ENCODE assay signal across 28 cellular contexts in genomic region chr16:1807626-1808025, GRCh38. TPM values are rescaled to one million over a fixed set of nuclear protein-coding genes. Genes with fewer than 3 reads are reported as not detected.
"Had no signal": no experiment of that assay in that cellular context is flagged by ENCODE, and none has a peak within 500 bp of the region (broad histone marks: within the 10 kb centered on the region; RNA-seq: fewer than 3 reads in every experiment).

No MANE protein-coding gene starts in this region.

- H3K9me3 ChIP-seq: esophagus muscularis mucosa, gastroesophageal sphincter, lower lobe of right lung, mucosa of descending colon had no signal

- H3K27ac ChIP-seq: coronary artery, dorsolateral prefrontal cortex, esophagus muscularis mucosa, foreskin keratinocyte, gastroesophageal sphincter, heart left ventricle, hepatocyte, lower lobe of right lung had no signal

- H2AFZ ChIP-seq: hepatocyte had no signal

- H3K4me2 ChIP-seq: hepatocyte had no signal

- H3K4me1 ChIP-seq: foreskin keratinocyte had no signal

- DNase-seq: cerebellar nuclear complex; dermis blood vessel endothelial cell; dorsolateral prefrontal cortex; effector CD4-positive, alpha-beta T cell; effector memory CD4-positive, alpha-beta T cell; foreskin keratinocyte; heart left ventricle; hypothalamus; immature natural killer cell; islet precursor cell; left colon; left ventricle myocardium superior; lower lobe of right lung; mesenchymal stem cell; mucosa of descending colon had no signal

- H3K4me3 ChIP-seq: coronary artery, dorsolateral prefrontal cortex, esophagus muscularis mucosa, gastroesophageal sphincter, heart left ventricle, hepatocyte, lower lobe of right lung, mucosa of descending colon had no signal

- H3K27me3 ChIP-seq: dorsolateral prefrontal cortex, esophagus muscularis mucosa, foreskin keratinocyte, gastroesophageal sphincter, heart left ventricle, hepatocyte had no signal

- ATAC-seq: foreskin keratinocyte, gastroesophageal sphincter, heart left ventricle, left colon, left lobe of liver, left ventricle myocardium superior, lower lobe of right lung, mucosa of descending colon had no signal

- FAIRE-seq: endothelial cell of umbilical vein, frontal cortex had no signal

RNA-seq across cellular contexts. Expression of gene IGFALS, which starts 14.1 kb away (rescaled TPM):
- total RNA-seq: dermis blood vessel endothelial cell, endothelial cell of umbilical vein, fibroblast of lung, fibroblast of villous mesenchyme, foreskin keratinocyte, kidney epithelial cell, left ventricle myocardium superior, lung microvascular endothelial cell, mesenteric fat pad, myocyte had no signal
- polyA plus RNA-seq: endothelial cell of umbilical vein, fibroblast of lung, foreskin keratinocyte, immature natural killer cell had no signal
